In the genomic region with DNA sequence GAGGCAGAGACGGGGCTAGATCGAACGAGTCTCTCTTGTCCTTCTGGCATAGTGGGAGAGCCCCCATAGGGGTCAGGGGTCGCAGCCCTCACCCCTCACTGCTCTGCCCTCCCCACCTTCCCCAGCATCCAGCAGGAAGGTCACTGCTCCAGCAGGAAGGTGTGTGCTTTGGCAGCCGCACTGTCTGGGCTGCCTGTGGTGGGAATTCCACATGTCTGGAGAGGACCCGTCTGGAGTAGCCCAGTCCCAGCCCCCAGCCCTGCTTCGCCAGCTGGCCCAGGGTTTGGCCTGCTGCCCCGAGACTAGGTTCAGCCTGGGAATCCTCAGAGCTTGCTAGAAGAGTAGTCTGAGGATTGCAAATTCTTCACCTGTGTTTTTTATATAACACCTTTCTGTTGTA, we compare ENCODE assay signal across 19 cellular contexts. TPM values are rescaled to one million over a fixed set of nuclear protein-coding genes. Genes with fewer than 3 reads are reported as not detected.
DNase-seq lines count a peak whose midpoint lies in the region; ATAC-seq and TF ChIP-seq lines count a peak whose summit lies in the region.
"Had no signal": no experiment of that assay in that cellular context is flagged by ENCODE, and none has a peak within 500 bp of the region (broad histone marks: within the 10 kb centered on the region; RNA-seq: fewer than 3 reads in every experiment).

No MANE protein-coding gene starts in this region.

- no peak for ATAC-seq in GM21529 (IDR thresholded peaks at IDR 0.05; ENCODE audit: unreplicated experiment)
- ATAC-seq: GM12878, GM23338 had no signal

- H3K27me3 ChIP-seq in thyroid gland: no peaks in the 10 kb centered on the region
- H3K27me3 ChIP-seq in brain microvascular endothelial cell (replicated peaks): peaks cover 3% of the 10 kb centered on the region
- H3K27me3 ChIP-seq: BLaER1 had no signal

- H3K27ac Mint-ChIP-seq in chondrocyte (ENCODE audit: unreplicated experiment): no peak overlapping the region
- H3K27ac Mint-ChIP-seq: CD8-positive, alpha-beta memory T cell; GM23338 had no signal

- H3K27ac ChIP-seq in thyroid gland (no peak overlapping the region), brain microvascular endothelial cell (no peak overlapping the region)
- H3K27ac ChIP-seq: 22Rv1, BLaER1 had no signal

- H3K4me3 ChIP-seq in thyroid gland (replicated peaks in 1 of 3) (no peak overlapping the region), brain microvascular endothelial cell (ENCODE audit: low read depth, low read length) (no peak overlapping the region)
- H3K4me3 ChIP-seq: BLaER1, GM12878, GM23338 had no signal

- peaks cover 0 to 5% of the 10 kb centered on the region in 2 donors for H3K4me1 ChIP-seq in thyroid gland
- H3K4me1 ChIP-seq: BLaER1, Caco-2 had no signal

- in situ Hi-C loops in brain microvascular endothelial cell (cut with HindIII; ENCODE audit: low pct_ligation_motif_present, low sequenced_read_pairs): no loop called here

- no peaks in the 10 kb centered on the region for H3K9me3 ChIP-seq in thyroid gland
- H3K9me3 ChIP-seq: BLaER1, Caco-2 had no signal

- TF ChIP-seq POLR2A in thyroid gland (IDR thresholded peaks at IDR 0.05): no peak

- DNase-seq in DMS 273 (lab: John Stamatoyannopoulos, UW; ENCODE audit: unreplicated experiment): peak; percentile 79
- DNase-seq in DMS 273 treated with DMSO at 0.1 percent for 48 hours (lab: John Stamatoyannopoulos, UW): no peak
- peak; percentile 80 for DNase-seq in chondrocyte (ENCODE audit: low spot score)
- DNase-seq in myocyte (ENCODE audit: low read depth): peak; percentile 37
- peak; percentile 18 to 35 for DNase-seq in thyroid gland
- DNase-seq in brain microvascular endothelial cell: no peak
- DNase-seq in posterior vena cava (ENCODE audit: low spot score): no peak
- DNase-seq: Caco-2; CD8-positive, alpha-beta memory T cell; DMS79; H7 had no signal

- H3K36me3 ChIP-seq in thyroid gland: no peaks in the 10 kb centered on the region
- no peaks in the 10 kb centered on the region for H3K36me3 ChIP-seq in brain microvascular endothelial cell (replicated peaks)
- H3K36me3 ChIP-seq: BLaER1 had no signal

- H3K36me3 Mint-ChIP-seq in chondrocyte (ENCODE audit: low read depth): no peaks in the 10 kb centered on the region
- H3K36me3 Mint-ChIP-seq: CD8-positive, alpha-beta memory T cell had no signal

- no peaks in the 10 kb centered on the region for H3K27me3 Mint-ChIP-seq in chondrocyte (ENCODE audit: low read depth)

- H3K9me3 Mint-ChIP-seq in chondrocyte (ENCODE audit: low read depth): no peaks in the 10 kb centered on the region
- H3K9me3 Mint-ChIP-seq: CD8-positive, alpha-beta memory T cell; GM23338 had no signal

- 33 to 36% methylated on average over 5 to 8 of the region's 8 CpGs for WGBS in thyroid gland, 2 donors

- intact Hi-C loops in thyroid gland (cut with DNase I) (no loop called here), posterior vena cava (cut with DNase I) (no loop called here)

- H3K4me1 Mint-ChIP-seq in chondrocyte (ENCODE audit: low read depth): peaks cover 19% of the 10 kb centered on the region
- H3K4me1 Mint-ChIP-seq: CD8-positive, alpha-beta memory T cell had no signal

- H3K4me3 Mint-ChIP-seq in chondrocyte (ENCODE audit: unreplicated experiment): no peak overlapping the region
- H3K4me3 Mint-ChIP-seq: CD8-positive, alpha-beta memory T cell; GM23338 had no signal

- no peak for TF ChIP-seq CTCF in chondrocyte (IDR thresholded peaks at IDR 0.05)
- TF ChIP-seq CTCF in thyroid gland (IDR thresholded peaks at IDR 0.05): no peak
- TF ChIP-seq CTCF in brain microvascular endothelial cell (IDR thresholded peaks at IDR 0.05; ENCODE audit: low read depth, low read length, missing control alignments): no peak

RNA-seq across cellular contexts. Expression of gene R3HDML, which starts 2.5 kb away (rescaled TPM):
- total RNA-seq in chondrocyte: 0.50 to 0.99 TPM (median 0.51 TPM) in 3 replicates
- total RNA-seq in myocyte: not detected in 2 replicates
- polyA plus RNA-seq in myocyte (2012): not detected
- total RNA-seq in thyroid gland: not detected
- total RNA-seq in posterior vena cava: not detected
- total RNA-seq: A673; Caco-2; CD8-positive, alpha-beta memory T cell; G401; GM12878; GM23338; H7; HT-29 had no signal
- polyA plus RNA-seq: CD8-positive, alpha-beta memory T cell; GM12878; GM23338 had no signal

RNA-seq across cellular contexts. Expression of gene HNF4A, which starts 21.2 kb away (rescaled TPM):
- not detected in 3 replicates for total RNA-seq in chondrocyte
- total RNA-seq in myocyte: not detected in 2 replicates
- not detected for polyA plus RNA-seq in myocyte (2012)
- total RNA-seq in thyroid gland: not detected
- total RNA-seq in posterior vena cava: not detected
- total RNA-seq: A673; CD8-positive, alpha-beta memory T cell; GM23338 had no signal
- polyA plus RNA-seq: CD8-positive, alpha-beta memory T cell; GM12878; GM23338 had no signal

RNA-seq across cellular contexts. Expression of gene FITM2, which starts 23.3 kb away (rescaled TPM):
- 9.1 to 10.6 TPM (median 10.0 TPM) in 3 replicates for total RNA-seq in chondrocyte
- total RNA-seq in myocyte: 10.8 and 12.0 TPM in 2 replicates
- 9.7 TPM for polyA plus RNA-seq in myocyte (2012)
- total RNA-seq in thyroid gland: 10 to 100 TPM in 3 of 4 donors, 1 to 10 TPM in 1; 8.3 to 14.2 (median 12.6) TPM
- 10 to 100 TPM in 1 of 2 donors, 1 to 10 TPM in 1; 8.0 to 10.6 TPM for total RNA-seq in posterior vena cava

Comparison
In these comparisons a context has a peak if more than half of its experiments do, and no peak if none do; other contexts are left out.
1. DNase-seq: peak in DMS 273 (single experiment), chondrocyte (single experiment), myocyte (single experiment) and thyroid gland (2 of 2); none in DMS 273 treated with DMSO at 0.1 percent for 48 hours (single experiment), brain microvascular endothelial cell (single experiment) and posterior vena cava (single experiment).